Comparison of ENCODE assay signal across 1 cellular context in genomic region chr1:12202577-12202976, GRCh38.
TF ChIP-seq lines count a peak whose summit lies in the region.

No MANE protein-coding gene starts in this region.

TF ChIP-seq in H1, 55 proteins besides CTCF, POLR2A, EP300 and RAD21:
- TF ChIP-seq KDM1A (IDR thresholded peaks at IDR 0.05; ENCODE audit: borderline replicate concordance, low read length) (peak; percentile 71), POLR2AphosphoS5 (IDR thresholded peaks at IDR 0.05; ENCODE audit: low read depth, low read length) (no peak)
TF ChIP-seq in H1: peak in this region for 1.
